8 cellular contexts compared by ENCODE assay signal in the genomic region with DNA sequence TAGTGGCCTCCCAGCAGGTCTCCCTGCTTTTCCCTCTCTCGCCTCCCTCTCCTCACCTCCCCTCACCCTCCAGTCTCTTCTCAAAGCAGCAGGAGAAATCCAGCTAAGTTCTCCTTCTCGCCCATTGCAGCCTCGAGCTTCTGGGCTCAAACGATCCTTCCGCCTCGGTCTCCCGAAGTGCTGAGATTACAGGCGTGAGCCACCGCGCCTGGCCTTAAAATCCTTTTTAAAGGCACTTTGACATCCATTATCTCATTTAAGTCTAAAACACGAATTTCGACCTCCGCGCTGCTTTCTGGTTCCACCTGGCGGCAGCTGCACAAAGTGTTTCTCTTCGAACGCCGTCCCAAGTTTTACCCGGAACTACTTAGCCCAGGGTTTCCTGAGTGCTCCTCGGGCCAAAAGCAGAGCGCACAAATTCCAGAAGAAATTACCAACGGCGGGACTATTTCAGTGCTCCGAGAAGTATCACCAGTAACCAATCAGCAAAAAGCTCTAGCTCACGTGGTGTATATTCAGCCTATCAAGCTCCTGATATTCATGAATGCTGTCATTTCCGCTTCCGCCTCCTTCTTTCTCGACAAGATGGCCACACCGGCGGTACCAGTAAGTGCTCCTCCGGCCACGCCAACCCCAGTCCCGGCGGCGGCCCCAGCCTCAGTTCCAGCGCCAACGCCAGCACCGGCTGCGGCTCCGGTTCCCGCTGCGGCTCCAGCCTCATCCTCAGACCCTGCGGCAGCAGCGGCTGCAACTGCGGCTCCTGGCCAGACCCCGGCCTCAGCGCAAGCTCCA. TPM values are rescaled to one million over a fixed set of nuclear protein-coding genes. Genes with fewer than 3 reads are reported as not detected.
A peak's percentile ranks its signal among the peaks of the same experiment; 100 is the strongest.
DNase-seq lines count a peak whose midpoint lies in the region; ATAC-seq and TF ChIP-seq lines count a peak whose summit lies in the region.

EIF3F (plus strand) TSS at position 570 of the 792 bp plus-strand sequence; CDS start at position 586, 16 bp downstream.

- peak within 1 kb of the TSS; percentile 94 for H2AFZ ChIP-seq in PC-3 (ENCODE audit: low read length)

- H3K27ac ChIP-seq in PC-3 (ENCODE audit: low read length), result no peak within 1 kb of the TSS

- no TSS peak for BruUV-seq in PC-3 (replicated peaks; lab: Mats Ljungman, UMichigan)

- POLR2A ChIA-PET in PC-3 (lab: Charles Lee; ENCODE audit: unreplicated experiment), result interaction anchor here (0.5 to 1.4 kb wide), 9 partner anchors 10 to 1485 kb away, joined by 3 to 11 read pairs (median 4); no protein-coding TSS in a partner anchor

- no peaks in the 10 kb centered on the region for H3K9me2 ChIP-seq in PC-3 (replicated peaks; ENCODE audit: low read length)

- peaks cover 29% of the 10 kb centered on the region for H3K36me3 ChIP-seq in PC-3 (ENCODE audit: low read depth, low read length)

- peaks cover 15% of the 10 kb centered on the region; the same call in 1 of the 2 replicates for H4K20me1 ChIP-seq in PC-3 (ENCODE audit: low read length)

- peak within 1 kb of the TSS; percentile 94 for H3K4me2 ChIP-seq in PC-3 (ENCODE audit: low read length)

- no peaks in the 10 kb centered on the region for H3K27me3 ChIP-seq in PC-3 (ENCODE audit: low read length)

- peak within 1 kb of the TSS; percentile 78 for H3K4me3 ChIP-seq in Jurkat, Clone E6-1 (ENCODE audit: low read length)
- peak within 1 kb of the TSS; percentile 100 for H3K4me3 ChIP-seq in PC-3 (ENCODE audit: low read length)
- peak within 1 kb of the TSS; percentile 95 for H3K4me3 ChIP-seq in epithelial cell of proximal tubule (ENCODE audit: low read depth, low read length)

- peaks cover 36% of the 10 kb centered on the region for H3K79me2 ChIP-seq in PC-3 (ENCODE audit: low read length)

- DNase-seq in DMS153 treated with DMSO at 0.1 percent for 48 hours (lab: John Stamatoyannopoulos, UW; ENCODE audit: unreplicated experiment) (peak; percentile 99), PC-3 (peak; percentile 98), activated T-cell treated with anti-CD3 and anti-CD28 coated beads for 48 hours (ENCODE audit: low read depth) (peak; percentile 79), epithelial cell of proximal tubule (ENCODE audit: low read depth) (peak; percentile 100), mucosa of gallbladder (ENCODE audit: low spot score) (peak; percentile 98)
- peak; percentile 100 for DNase-seq in Jurkat, Clone E6-1 (ENCODE audit: low read depth, low spot score)
- DNase-seq in stimulated activated CD8-positive, alpha-beta memory T cell treated with anti-CD3 and anti-CD28 coated beads, Interleukin-4, amount 100 ng/mL, for 4 hours (ENCODE audit: low read depth in 2 of 2, low spot score in 1 of 2), result peak; percentile 74 to 78

- intact Hi-C loops in PC-3 (cut with micrococcal nuclease), result loop anchor here (1.0 kb wide), 2 partner anchors 82 to 95 kb away; no protein-coding TSS in a partner anchor

- H3K9me3 ChIP-seq in PC-3 (ENCODE audit: low read length), result no peaks in the 10 kb centered on the region

- peaks cover 22% of the 10 kb centered on the region for H3K4me1 ChIP-seq in PC-3 (ENCODE audit: insufficient read depth, low read length)

- ATAC-seq in GM21619 (IDR thresholded peaks at IDR 0.05; ENCODE audit: unreplicated experiment) (peak; percentile 95), PC-3 (peak; percentile 97)

- H3K9ac ChIP-seq in PC-3 (ENCODE audit: low read length), result peak within 1 kb of the TSS; percentile 90

- no peaks in the 10 kb centered on the region for H3F3A ChIP-seq in PC-3 (ENCODE audit: low read length, unreplicated experiment)

- CTCF ChIA-PET in PC-3 (lab: Charles Lee), result interaction anchor here (0.6 to 2.0 kb wide), 11 partner anchors 9 to 309 kb away, joined by 3 to 30 read pairs (median 3); partner anchors contain the start of gene NLRP10

- peak; percentile 85 for TF ChIP-seq CTCF in PC-3 (conservative IDR thresholded peaks at IDR 0.05; ENCODE audit: low read depth, low read length)
- TF ChIP-seq CTCF in epithelial cell of proximal tubule (conservative IDR thresholded peaks at IDR 0.05; ENCODE audit: low read depth, low read length), result peak; percentile 84

RNA-seq across cellular contexts. Expression of gene EIF3F, which starts in this region (rescaled TPM):
- polyA plus RNA-seq in Jurkat, Clone E6-1 (2012; ENCODE audit: insufficient read depth, insufficient read length), result 481 TPM
- 182 and 227 TPM in 2 replicates for total RNA-seq in PC-3 (2014; rRNA removed)
- total RNA-seq in epithelial cell of proximal tubule, result 306 and 357 TPM in 2 replicates
- total RNA-seq in mucosa of gallbladder, result 251 TPM
